Comparison of ENCODE assay signal across 17 cellular contexts in the genomic region with DNA sequence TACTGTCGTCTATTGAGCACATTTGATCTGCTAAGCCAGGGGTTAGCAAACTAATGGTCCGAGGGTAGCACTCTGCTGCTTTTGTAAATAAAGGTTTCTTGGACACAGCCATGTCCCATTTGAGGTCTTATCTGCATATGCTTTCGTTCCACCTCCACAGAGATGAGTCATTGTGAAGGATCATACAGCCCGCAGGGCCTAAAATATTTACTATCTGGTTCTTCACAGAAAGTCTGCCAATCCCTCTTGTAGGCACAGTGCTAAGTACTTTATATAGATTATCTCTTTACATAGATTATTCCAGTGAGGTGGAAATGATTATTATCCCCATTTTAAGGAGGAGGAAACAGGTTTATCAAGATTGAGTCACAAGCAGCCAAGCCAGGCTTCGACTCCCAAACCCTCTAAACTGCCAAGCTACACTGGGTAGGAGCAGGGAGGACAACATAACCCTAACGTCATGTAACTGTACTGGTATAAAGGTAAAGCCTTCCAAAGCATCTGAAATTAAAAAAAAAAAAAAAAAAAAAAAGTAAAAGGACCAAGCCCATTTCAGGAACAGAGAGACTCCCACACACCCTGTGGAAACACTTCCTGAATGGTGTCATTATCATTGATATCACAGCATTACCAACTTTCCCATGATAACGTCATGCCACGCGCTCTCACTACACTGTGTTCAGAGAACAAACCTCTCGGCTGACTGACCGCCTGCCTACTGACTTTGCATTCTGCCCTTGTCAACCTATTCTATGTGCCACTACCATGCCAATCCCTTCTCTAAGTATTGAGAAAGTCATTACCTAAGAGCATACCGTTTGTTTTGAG.
DNase-seq lines count a peak whose midpoint lies in the region; ATAC-seq, FAIRE-seq and TF ChIP-seq lines count a peak whose summit lies in the region.
"Had no signal": no experiment of that assay in that cellular context is flagged by ENCODE, and none has a peak within 500 bp of the region (broad histone marks: within the 10 kb centered on the region; RNA-seq: fewer than 3 reads in every experiment).

No MANE protein-coding gene starts in this region.

- CTCF ChIA-PET in MCF 10A (lab: Yijun Ruan, JAX): interaction anchor here (0.6 to 0.7 kb wide), 5 partner anchors 335 to 1429 kb away, joined by 3 read pairs; no protein-coding TSS in a partner anchor

- H3K27me3 Mint-ChIP-seq in MCF 10A (ENCODE audit: insufficient read depth, unreplicated experiment): no peaks in the 10 kb centered on the region
- no peaks in the 10 kb centered on the region for H3K27me3 Mint-ChIP-seq in activated T-helper 17 cell treated with anti-CD3 and anti-CD28 coated beads, Interleukin-2, amount 50 U/mL, for 72 hours
- H3K27me3 Mint-ChIP-seq: CD4-positive, alpha-beta T cell had no signal

- POLR2A ChIA-PET in MCF 10A (lab: Yijun Ruan, JAX): no interaction called here

- no peaks in the 10 kb centered on the region for H3K79me2 ChIP-seq in hepatocyte

- H2AFZ ChIP-seq in hepatocyte: no peak overlapping the region

- H3K4me3 ChIP-seq in breast epithelium (no peak overlapping the region), hepatocyte (no peak overlapping the region), upper lobe of right lung (no peak overlapping the region)
- H3K4me3 ChIP-seq: body of pancreas had no signal

- no peaks in the 10 kb centered on the region for H4K20me1 ChIP-seq in hepatocyte (ENCODE audit: insufficient read depth, poor library complexity, severe bottlenecking)

- WGBS in hepatocyte (ENCODE audit: low lambda C conversion rate, missing lambda C conversion rate): 74% methylated on average over 12 of the region's 12 CpGs

- no peak for FAIRE-seq in D721Med (lab: Jason Lieb, UNC)
- FAIRE-seq: A204.1 had no signal

- H3K27ac ChIP-seq in breast epithelium: no peak overlapping the region
- peak overlapping the region; percentile 9 for H3K27ac ChIP-seq in hepatocyte
- H3K27ac ChIP-seq in upper lobe of right lung: no peak overlapping the region
- H3K27ac ChIP-seq: body of pancreas had no signal

- no peaks in the 10 kb centered on the region for H3K9me2 ChIP-seq in hepatocyte (replicated peaks; ENCODE audit: insufficient read depth)

- DNase-seq in MCF 10A (ENCODE audit: unreplicated experiment) (peak; percentile 17), breast epithelium (ENCODE audit: low spot score in 2 of 2) (no peak), hepatocyte (ENCODE audit: low spot score) (peak; percentile 20), upper lobe of right lung (no peak), dedifferentiated amniotic fluid mesenchymal stem cell (ENCODE audit: extremely low spot score) (no peak), D721Med (ENCODE audit: insufficient read length, low spot score) (no peak)
- DNase-seq: activated gamma-delta T cell treated with Interleukin-2 at 50 U/mL for 16 hours; CD4-positive, alpha-beta T cell; GF-D8; H7; NCI-H1092; NCI-H774; T-helper 1 cell had no signal

- BruUV-seq in MCF 10A (replicated peaks; lab: Mats Ljungman, UMichigan): no TSS peak

- H3K4me1 ChIP-seq in breast epithelium (peaks cover 0 to 4% of the 10 kb centered on the region in 2 donors), hepatocyte (ENCODE audit: insufficient read depth) (peaks cover 23% of the 10 kb centered on the region), upper lobe of right lung (peaks cover 8% of the 10 kb centered on the region)

- H3K4me3 Mint-ChIP-seq in MCF 10A (ENCODE audit: unreplicated experiment): no peak overlapping the region
- H3K4me3 Mint-ChIP-seq in activated T-helper 17 cell treated with anti-CD3 and anti-CD28 coated beads, Interleukin-2, amount 50 U/mL, for 72 hours: no peak overlapping the region
- H3K4me3 Mint-ChIP-seq: CD4-positive, alpha-beta T cell had no signal

- no peak overlapping the region for H3K4me2 ChIP-seq in hepatocyte

- peak; percentile 18 for ATAC-seq in activated T-helper 17 cell treated with anti-CD3 and anti-CD28 coated beads, Interleukin-2, amount 50 U/mL, for 72 hours (replicated peaks)
- ATAC-seq in upper lobe of right lung: peak; percentile 85
- no peak for ATAC-seq in GM18520 (IDR thresholded peaks at IDR 0.05; ENCODE audit: unreplicated experiment)
- ATAC-seq: body of pancreas had no signal

- no peaks in the 10 kb centered on the region for H3K27me3 ChIP-seq in breast epithelium
- H3K27me3 ChIP-seq in hepatocyte: no peaks in the 10 kb centered on the region
- H3K27me3 ChIP-seq in upper lobe of right lung: no peaks in the 10 kb centered on the region
- H3K27me3 ChIP-seq: body of pancreas had no signal

- H3K36me3 ChIP-seq in breast epithelium (no peaks in the 10 kb centered on the region), hepatocyte (replicated peaks; ENCODE audit: insufficient read depth, low read depth) (no peaks in the 10 kb centered on the region), upper lobe of right lung (no peaks in the 10 kb centered on the region)

- no peaks in the 10 kb centered on the region for H3K4me1 Mint-ChIP-seq in MCF 10A (ENCODE audit: insufficient read depth, unreplicated experiment)
- H3K4me1 Mint-ChIP-seq in activated T-helper 17 cell treated with anti-CD3 and anti-CD28 coated beads, Interleukin-2, amount 50 U/mL, for 72 hours: peaks cover 5% of the 10 kb centered on the region

- no peaks in the 10 kb centered on the region for H3K9me3 Mint-ChIP-seq in MCF 10A (ENCODE audit: unreplicated experiment)
- H3K9me3 Mint-ChIP-seq in activated T-helper 17 cell treated with anti-CD3 and anti-CD28 coated beads, Interleukin-2, amount 50 U/mL, for 72 hours: no peaks in the 10 kb centered on the region
- H3K9me3 Mint-ChIP-seq: CD4-positive, alpha-beta T cell had no signal

- TF ChIP-seq CTCF in MCF 10A (IDR thresholded peaks at IDR 0.05; ENCODE audit: unreplicated experiment) (no peak), breast epithelium (IDR thresholded peaks at IDR 0.05) (no peak), hepatocyte (IDR thresholded peaks at IDR 0.05; ENCODE audit: poor library complexity) (no peak), upper lobe of right lung (IDR thresholded peaks at IDR 0.05) (no peak), D721Med (IDR thresholded peaks at IDR 0.05; ENCODE audit: insufficient read depth, missing control alignments) (no peak)

- no peak for TF ChIP-seq POLR2A in breast epithelium (IDR thresholded peaks at IDR 0.05)

- no peak overlapping the region for H3K27ac Mint-ChIP-seq in MCF 10A (ENCODE audit: low read depth, unreplicated experiment)
- no peak overlapping the region for H3K27ac Mint-ChIP-seq in activated T-helper 17 cell treated with anti-CD3 and anti-CD28 coated beads, Interleukin-2, amount 50 U/mL, for 72 hours
- H3K27ac Mint-ChIP-seq: CD4-positive, alpha-beta T cell had no signal

- intact Hi-C loops in MCF 10A (cut with micrococcal nuclease) (no loop called here), breast epithelium (cut with DNase I; ENCODE audit: low total_unique reads) (no loop called here), upper lobe of right lung (cut with DNase I) (no loop called here)

- H3K9me3 ChIP-seq in breast epithelium (no peaks in the 10 kb centered on the region), hepatocyte (ENCODE audit: low read depth) (no peaks in the 10 kb centered on the region), upper lobe of right lung (no peaks in the 10 kb centered on the region)
- H3K9me3 ChIP-seq: body of pancreas had no signal

- H3K36me3 Mint-ChIP-seq in MCF 10A (ENCODE audit: insufficient read depth, unreplicated experiment): no peaks in the 10 kb centered on the region
- H3K36me3 Mint-ChIP-seq in activated T-helper 17 cell treated with anti-CD3 and anti-CD28 coated beads, Interleukin-2, amount 50 U/mL, for 72 hours (ENCODE audit: low read depth): peaks cover 6% of the 10 kb centered on the region

Comparison
In these comparisons a context has a peak if more than half of its experiments do, and no peak if none do; other contexts are left out.
1. DNase-seq: peak in MCF 10A (single experiment) and hepatocyte (single experiment); none in breast epithelium (0 of 2), upper lobe of right lung (single experiment), dedifferentiated amniotic fluid mesenchymal stem cell (single experiment) and D721Med (single experiment).